Comparison of ENCODE assay signal across 8 cellular contexts in the genomic region with DNA sequence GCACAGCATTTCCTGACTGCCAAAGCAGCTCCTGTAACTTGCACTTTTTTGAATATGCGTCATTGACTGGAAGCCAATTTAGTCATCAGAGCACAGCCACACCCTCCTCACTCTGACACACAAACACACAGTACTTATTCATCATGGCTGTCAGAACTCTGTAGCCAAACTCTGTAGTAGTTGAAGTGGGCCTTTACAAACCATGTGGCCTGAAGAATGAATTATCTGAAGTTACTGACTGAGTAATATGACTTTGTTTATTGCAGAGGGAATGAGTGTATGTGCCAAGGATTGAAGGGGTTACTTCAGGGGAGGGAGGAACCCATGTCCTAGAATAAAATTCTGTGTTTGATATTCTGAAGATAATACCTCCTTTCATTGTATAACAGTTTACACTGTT.
DNase-seq lines count a peak whose midpoint lies in the region; ATAC-seq and TF ChIP-seq lines count a peak whose summit lies in the region.

No MANE protein-coding gene starts in this region.

- WGBS in testis, 2 donors = 61 to 62% methylated on average over 1 of the region's 1 CpG

- H3K36me3 ChIP-seq in HAP-1 (replicated peaks) (no peaks in the 10 kb centered on the region), SJCRH30 (no peaks in the 10 kb centered on the region), testis (ENCODE audit: low read depth, missing control alignments) (no peaks in the 10 kb centered on the region)

- H3K9me3 ChIP-seq in HAP-1 (no peaks in the 10 kb centered on the region), SJCRH30 (replicated peaks) (no peaks in the 10 kb centered on the region), testis (no peaks in the 10 kb centered on the region)

- no peaks in the 10 kb centered on the region for H3K27me3 ChIP-seq in HAP-1 (ENCODE audit: low read depth)
- H3K27me3 ChIP-seq in SJCRH30 = no peaks in the 10 kb centered on the region
- H3K27me3 ChIP-seq in testis = no peaks in the 10 kb centered on the region

- no peak for TF ChIP-seq CTCF in testis (IDR thresholded peaks at IDR 0.05)

- ATAC-seq in sciatic nerve (peak; percentile 93), HG03342 (IDR thresholded peaks at IDR 0.05; ENCODE audit: unreplicated experiment) (no peak)

- 0 out of 2 replicates have a peak overlapping the region, but pooled peaks have one; percentile 11 for H3K27ac ChIP-seq in SJCRH30
- H3K27ac ChIP-seq in testis = no peak overlapping the region

- H3K4me1 ChIP-seq in HAP-1 = peaks cover 13% of the 10 kb centered on the region
- peaks cover 26% of the 10 kb centered on the region for H3K4me1 ChIP-seq in SJCRH30
- no peaks in the 10 kb centered on the region for H3K4me1 ChIP-seq in testis

- peak; percentile 29 for DNase-seq in 8988T
- peak; percentile 43 to 71 for DNase-seq in HAP-1 (ENCODE audit: low spot score in 2 of 2)
- no peak for DNase-seq in SJCRH30
- DNase-seq in fibroblast of peridontal ligament (ENCODE audit: extremely low read depth) = peak; percentile 98
- DNase-seq in sciatic nerve (ENCODE audit: low spot score) = no peak
- DNase-seq in testis = no peak
- DNase-seq in activated naive CD4-positive, alpha-beta T cell (lab: John Stamatoyannopoulos, UW) = no peak

- intact Hi-C loops in sciatic nerve (cut with DNase I) = no loop called here
- intact Hi-C loops in testis (cut with DNase I; ENCODE audit: low total_unique reads) = no loop called here

- H3K4me3 ChIP-seq in HAP-1 (no peak overlapping the region), SJCRH30 (no peak overlapping the region), testis (no peak overlapping the region)

- no peak for TF ChIP-seq POLR2A in testis (IDR thresholded peaks at IDR 0.05)

- in situ Hi-C loops in HAP-1 (cut with MboI; ENCODE audit: low sequenced_read_pairs) = no loop called here

Comparison
In these comparisons a context has a peak if more than half of its experiments do, and no peak if none do; other contexts are left out.
1. DNase-seq: peak in 8988T (single experiment), HAP-1 (2 of 2) and fibroblast of peridontal ligament (single experiment); none in SJCRH30 (0 of 2), sciatic nerve (single experiment), testis (single experiment) and activated naive CD4-positive, alpha-beta T cell (0 of 4).